ENCODE assay signal across 15 cellular contexts in genomic region chr4:123597586-123597985, GRCh38.
DNase-seq lines count a peak whose midpoint lies in the region; ATAC-seq and TF ChIP-seq lines count a peak whose summit lies in the region.
"Had no signal": no experiment of that assay in that cellular context is flagged by ENCODE, and none has a peak within 500 bp of the region (broad histone marks: within the 10 kb centered on the region; RNA-seq: fewer than 3 reads in every experiment).

No MANE protein-coding gene starts in this region.

- WGBS in mesodermal cell (ENCODE audit: insufficient coverage in 2 of 2), 2 experiments: 86 to 100% methylated on average over 1 of the region's 1 CpG

- POLR2A ChIA-PET in activated CD8-positive, alpha-beta T cell treated with anti-CD3 and anti-CD28 coated beads for 36 hours (lab: Charles Lee): interaction anchor here (0.7 kb wide), 1 partner anchor 200 kb away, joined by 3 read pairs; no protein-coding TSS in a partner anchor

- CTCF ChIA-PET in activated CD8-positive, alpha-beta T cell treated with anti-CD3 and anti-CD28 coated beads for 36 hours (lab: Charles Lee): interaction anchor here (1.0 to 1.5 kb wide), 2 partner anchors 10 to 33 kb away, joined by 3 to 4 read pairs; no protein-coding TSS in a partner anchor

- no peak overlapping the region for H3K4me3 ChIP-seq in DND-41 (ENCODE audit: low read depth in 1 of 2, low read length in 2 of 2)
- no peak overlapping the region for H3K4me3 ChIP-seq in RWPE2 (ENCODE audit: severe bottlenecking)
- no peak overlapping the region for H3K4me3 ChIP-seq in epithelial cell of esophagus (ENCODE audit: low read length)
- H3K4me3 ChIP-seq in mesodermal cell (ENCODE audit: extremely low read depth, insufficient read depth, low read length, poor library complexity, severe bottlenecking): no peak overlapping the region

- H3K36me3 Mint-ChIP-seq in activated T-cell treated with anti-CD3 and anti-CD28 coated beads, Interleukin-2, amount 50 U/mL, for 24 hours (ENCODE audit: low read depth): no peaks in the 10 kb centered on the region
- peaks cover 0 to 18% of the 10 kb centered on the region in 2 donors for H3K36me3 Mint-ChIP-seq in activated naive CD4-positive, alpha-beta T cell treated with anti-CD3 and anti-CD28 coated beads, Interleukin-2, amount 50 U/mL, for 72 hours
- H3K36me3 Mint-ChIP-seq in activated CD8-positive, alpha-beta T cell treated with anti-CD3 and anti-CD28 coated beads for 36 hours (ENCODE audit: low read depth): peaks cover 2% of the 10 kb centered on the region
- H3K36me3 Mint-ChIP-seq: activated naive CD4-positive, alpha-beta T cell treated with anti-CD3 and anti-CD28 coated beads, Interleukin-2, amount 50 U/mL, for 24 hours had no signal

- H4K20me1 ChIP-seq in DND-41 (ENCODE audit: insufficient read depth, low read length): no peaks in the 10 kb centered on the region

- H3K4me1 ChIP-seq in DND-41 (ENCODE audit: insufficient read depth, low read length) (peaks cover 30% of the 10 kb centered on the region), RWPE2 (ENCODE audit: insufficient read depth, poor library complexity, severe bottlenecking) (peaks cover 19% of the 10 kb centered on the region), mesodermal cell (ENCODE audit: control insufficient read depth, insufficient read depth, low read length, poor library complexity, severe bottlenecking) (peaks cover 37% of the 10 kb centered on the region)

- ATAC-seq in DND-41 (ENCODE audit: insufficient read depth, low read depth) (no peak), RWPE2 (ENCODE audit: low read depth) (peak; percentile 86), GM19328 (IDR thresholded peaks at IDR 0.05; ENCODE audit: unreplicated experiment) (no peak)
- no peak for ATAC-seq in activated naive CD4-positive, alpha-beta T cell treated with anti-CD3 and anti-CD28 coated beads, Interleukin-2, amount 50 U/mL, for 72 hours
- no peak for ATAC-seq in activated CD8-positive, alpha-beta T cell treated with anti-CD3 and anti-CD28 coated beads for 36 hours

- H3K27me3 ChIP-seq in DND-41 (ENCODE audit: insufficient read depth, low read length, poor library complexity) (no peaks in the 10 kb centered on the region), RWPE2 (ENCODE audit: insufficient read depth, poor library complexity, severe bottlenecking) (no peaks in the 10 kb centered on the region)

- peak overlapping the region; percentile 40; the same call in 1 of the 2 replicates for H2AFZ ChIP-seq in DND-41 (ENCODE audit: low read depth, low read length)

- H3K9me3 ChIP-seq in DND-41 (ENCODE audit: insufficient read depth, low read length, severe bottlenecking) (no peaks in the 10 kb centered on the region), RWPE2 (ENCODE audit: severe bottlenecking) (no peaks in the 10 kb centered on the region), mesodermal cell (ENCODE audit: control insufficient read depth, low read length) (no peaks in the 10 kb centered on the region)

- H3K9ac ChIP-seq in DND-41 (ENCODE audit: low read depth, low read length): no peak overlapping the region

- H3K27ac ChIP-seq in DND-41 (ENCODE audit: low read length) (no peak overlapping the region), RWPE2 (ENCODE audit: poor library complexity, severe bottlenecking) (no peak overlapping the region), mesodermal cell (ENCODE audit: low read depth, low read length, severe bottlenecking) (peak overlapping the region; percentile 2)

- no peak overlapping the region for H3K4me2 ChIP-seq in DND-41 (ENCODE audit: insufficient read depth, low read length)

- H3K79me2 ChIP-seq in DND-41 (ENCODE audit: insufficient read depth, low read length): no peaks in the 10 kb centered on the region

- TF ChIP-seq CTCF in DND-41 (IDR thresholded peaks at IDR 0.05; ENCODE audit: borderline replicate concordance, extremely low read depth, low read length, poor library complexity, severe bottlenecking): no peak
- no peak for TF ChIP-seq CTCF in RWPE2 (IDR thresholded peaks at IDR 0.05; ENCODE audit: poor library complexity, severe bottlenecking)
- TF ChIP-seq CTCF in epithelial cell of esophagus (IDR thresholded peaks at IDR 0.05; ENCODE audit: insufficient read depth, low read depth, low read length, missing control alignments): no peak
- TF ChIP-seq CTCF in activated CD8-positive, alpha-beta T cell treated with anti-CD3 and anti-CD28 coated beads for 36 hours (IDR thresholded peaks at IDR 0.05): no peak

- no peak overlapping the region for H3K4me3 Mint-ChIP-seq in activated T-cell treated with anti-CD3 and anti-CD28 coated beads, Interleukin-2, amount 50 U/mL, for 24 hours
- no peak overlapping the region for H3K4me3 Mint-ChIP-seq in activated CD8-positive, alpha-beta T cell treated with anti-CD3 and anti-CD28 coated beads for 36 hours
- H3K4me3 Mint-ChIP-seq: activated naive CD4-positive, alpha-beta T cell treated with anti-CD3 and anti-CD28 coated beads, Interleukin-2, amount 50 U/mL, for 24 hours had no signal

- H3K9me3 Mint-ChIP-seq in activated T-cell treated with anti-CD3 and anti-CD28 coated beads, Interleukin-2, amount 50 U/mL, for 24 hours: no peaks in the 10 kb centered on the region
- peaks cover 0 to 8% of the 10 kb centered on the region in 2 donors for H3K9me3 Mint-ChIP-seq in activated naive CD4-positive, alpha-beta T cell treated with anti-CD3 and anti-CD28 coated beads, Interleukin-2, amount 50 U/mL, for 72 hours
- H3K9me3 Mint-ChIP-seq in activated CD8-positive, alpha-beta T cell treated with anti-CD3 and anti-CD28 coated beads for 36 hours: peaks cover 3% of the 10 kb centered on the region

- H3K4me1 Mint-ChIP-seq in activated T-cell treated with anti-CD3 and anti-CD28 coated beads, Interleukin-2, amount 50 U/mL, for 24 hours (ENCODE audit: low read depth): peaks cover 37% of the 10 kb centered on the region
- peaks cover 44% of the 10 kb centered on the region for H3K4me1 Mint-ChIP-seq in activated CD8-positive, alpha-beta T cell treated with anti-CD3 and anti-CD28 coated beads for 36 hours (ENCODE audit: low read depth)

- no peak overlapping the region for H3K27ac Mint-ChIP-seq in activated T-cell treated with anti-CD3 and anti-CD28 coated beads, Interleukin-2, amount 50 U/mL, for 24 hours
- no peak overlapping the region for H3K27ac Mint-ChIP-seq in activated naive CD4-positive, alpha-beta T cell treated with anti-CD3 and anti-CD28 coated beads, Interleukin-2, amount 50 U/mL, for 72 hours
- no peak overlapping the region for H3K27ac Mint-ChIP-seq in activated CD8-positive, alpha-beta T cell treated with anti-CD3 and anti-CD28 coated beads for 36 hours
- H3K27ac Mint-ChIP-seq: activated naive CD4-positive, alpha-beta T cell treated with anti-CD3 and anti-CD28 coated beads, Interleukin-2, amount 50 U/mL, for 24 hours had no signal

- H3K36me3 ChIP-seq in DND-41 (ENCODE audit: insufficient read depth, low read length) (no peaks in the 10 kb centered on the region), RWPE2 (ENCODE audit: low read depth) (no peaks in the 10 kb centered on the region), mesodermal cell (ENCODE audit: control insufficient read depth, insufficient read depth, low read length) (no peaks in the 10 kb centered on the region)

- no peaks in the 10 kb centered on the region for H3K27me3 Mint-ChIP-seq in activated T-cell treated with anti-CD3 and anti-CD28 coated beads, Interleukin-2, amount 50 U/mL, for 24 hours
- H3K27me3 Mint-ChIP-seq in activated CD8-positive, alpha-beta T cell treated with anti-CD3 and anti-CD28 coated beads for 36 hours: no peaks in the 10 kb centered on the region

- intact Hi-C loops in activated CD8-positive, alpha-beta T cell treated with anti-CD3 and anti-CD28 coated beads for 36 hours (cut with micrococcal nuclease): no loop called here

- no peak for DNase-seq in DND-41
- DNase-seq in RWPE2 (ENCODE audit: low spot score): no peak
- DNase-seq in epithelial cell of esophagus (ENCODE audit: low read depth): peak; percentile 80
- DNase-seq in activated T-cell treated with anti-CD3 and anti-CD28 coated beads, Interleukin-2, amount 50 U/mL, for 24 hours: no peak
- no peak for DNase-seq in activated naive CD4-positive, alpha-beta T cell treated with anti-CD3 and anti-CD28 coated beads, Interleukin-2, amount 50 U/mL, for 72 hours (ENCODE audit: low spot score in 2 of 2)
- DNase-seq in activated CD8-positive, alpha-beta T cell treated with anti-CD3 and anti-CD28 coated beads for 36 hours: no peak
- DNase-seq: activated T-cell treated with anti-CD3 and anti-CD28 coated beads, Interleukin-2, amount 50 U/mL, for 1 hour; NCI-H2081; NCI-H526; occipital lobe; OCI-M1; stimulated activated CD4-positive, alpha-beta T cell treated with anti-CD3 and anti-CD28 coated beads, Interleukin-4, amount 100 ng/mL, for 1 hour had no signal
